8 cellular contexts compared by ENCODE assay signal in the genomic region with DNA sequence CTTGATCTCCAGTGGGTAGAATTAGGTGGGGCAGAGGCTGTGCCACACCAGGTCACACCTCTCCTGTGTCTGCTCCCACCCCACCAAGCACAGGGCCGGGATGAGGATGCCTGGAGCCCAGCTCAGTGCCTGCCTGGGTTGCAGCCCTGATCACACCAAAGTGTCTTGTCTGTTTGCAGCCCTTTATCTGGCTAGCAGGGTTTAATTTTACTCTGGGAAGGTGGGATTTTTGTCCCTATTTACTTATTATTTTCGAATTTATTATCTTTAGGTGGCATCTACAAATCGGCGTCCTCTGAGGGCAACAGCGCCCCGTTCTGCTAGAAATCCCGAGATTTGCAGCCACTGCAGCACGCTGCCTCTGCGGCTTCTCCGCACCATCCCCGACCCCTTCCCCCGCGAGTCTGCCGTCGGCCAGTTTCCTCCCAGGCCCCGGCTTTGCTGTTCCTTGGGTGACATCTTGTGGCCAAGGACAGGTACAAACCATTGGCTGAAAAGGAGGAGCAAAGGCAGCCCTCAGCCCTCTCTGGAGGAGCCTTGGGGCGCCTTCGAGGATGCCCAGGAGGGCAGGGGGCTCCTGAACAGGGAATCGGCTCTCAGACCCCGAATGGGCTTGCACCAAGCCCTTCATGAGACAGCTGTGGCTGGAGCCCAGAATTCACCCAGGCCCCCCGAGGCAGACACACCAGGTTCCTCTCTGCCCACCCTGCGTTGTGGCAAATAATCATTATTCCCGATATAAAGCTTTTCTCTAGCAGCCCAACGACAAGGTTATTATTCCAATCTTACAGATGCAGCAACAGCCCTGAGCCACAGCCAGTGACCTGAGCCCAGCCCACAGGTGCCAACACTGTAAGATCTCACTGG.
DNase-seq lines count a peak whose midpoint lies in the region; ATAC-seq, FAIRE-seq and TF ChIP-seq lines count a peak whose summit lies in the region.

No MANE protein-coding gene starts in this region.

- peak overlapping the region; percentile 16 for H3K9ac ChIP-seq in astrocyte (ENCODE audit: low read length)

- H3K4me3 Mint-ChIP-seq in T-helper 2 cell treated with Interferon-gamma antibody and Interleukin-4, amounts not matched to agents 5 μg/mL and 100 μg/mL, for 36 hours, result peak overlapping the region; percentile 70
- peak overlapping the region; percentile 46 for H3K4me3 Mint-ChIP-seq in astrocyte (ENCODE audit: unreplicated experiment)

- peaks cover 2% of the 10 kb centered on the region for H3K27me3 Mint-ChIP-seq in T-helper 2 cell treated with Interferon-gamma antibody and Interleukin-4, amounts not matched to agents 5 μg/mL and 100 μg/mL, for 36 hours (ENCODE audit: low read depth)
- H3K27me3 Mint-ChIP-seq in astrocyte (ENCODE audit: low read depth, unreplicated experiment), result peaks cover 5% of the 10 kb centered on the region

- no peaks in the 10 kb centered on the region for H3K36me3 ChIP-seq in astrocyte (ENCODE audit: insufficient read depth, low read length)

- peaks cover 2% of the 10 kb centered on the region for H3K4me1 Mint-ChIP-seq in T-helper 2 cell treated with Interferon-gamma antibody and Interleukin-4, amounts not matched to agents 5 μg/mL and 100 μg/mL, for 36 hours (ENCODE audit: low read depth)
- peaks cover 2% of the 10 kb centered on the region for H3K4me1 Mint-ChIP-seq in astrocyte (ENCODE audit: low read depth, unreplicated experiment)

- H3K27me3 ChIP-seq in astrocyte (ENCODE audit: insufficient read depth, low read length), result no peaks in the 10 kb centered on the region

- intact Hi-C loops in sciatic nerve (cut with DNase I), result no loop called here

- ATAC-seq in GM19351 (IDR thresholded peaks at IDR 0.05; ENCODE audit: unreplicated experiment) (peak; percentile 66), sciatic nerve (peak; percentile 93)

- peak; percentile 55 for FAIRE-seq in astrocyte (lab: Jason Lieb, UNC)

- H3K4me2 ChIP-seq in astrocyte (ENCODE audit: low read length), result peak overlapping the region; percentile 81

- no peak overlapping the region for H3K27ac ChIP-seq in astrocyte (ENCODE audit: low read depth, low read length)

- no peaks in the 10 kb centered on the region for H3K79me2 ChIP-seq in astrocyte (ENCODE audit: insufficient read depth, low read length)

- peak overlapping the region; percentile 31 for H3K4me3 ChIP-seq in astrocyte (ENCODE audit: insufficient read depth, low read depth, low read length)

- no peaks in the 10 kb centered on the region for H3K9me3 ChIP-seq in astrocyte (ENCODE audit: insufficient read depth, low read depth, low read length)

- H2AFZ ChIP-seq in astrocyte (ENCODE audit: low read depth, low read length), result no peak overlapping the region

- peak; percentile 57 for TF ChIP-seq CTCF in astrocyte (IDR thresholded peaks at IDR 0.05; ENCODE audit: insufficient read depth, low read depth, low read length)

- H3K36me3 Mint-ChIP-seq in T-helper 2 cell treated with Interferon-gamma antibody and Interleukin-4, amounts not matched to agents 5 μg/mL and 100 μg/mL, for 36 hours (ENCODE audit: low read depth), result no peaks in the 10 kb centered on the region
- peaks cover 2% of the 10 kb centered on the region for H3K36me3 Mint-ChIP-seq in astrocyte (ENCODE audit: low read depth, unreplicated experiment)

- no peaks in the 10 kb centered on the region for H3K4me1 ChIP-seq in astrocyte (ENCODE audit: insufficient read depth, low read length)

- H3K9me3 Mint-ChIP-seq in T-helper 2 cell treated with Interferon-gamma antibody and Interleukin-4, amounts not matched to agents 5 μg/mL and 100 μg/mL, for 36 hours, result no peaks in the 10 kb centered on the region
- H3K9me3 Mint-ChIP-seq in astrocyte (ENCODE audit: unreplicated experiment), result no peaks in the 10 kb centered on the region

- no peak overlapping the region for H3K27ac Mint-ChIP-seq in T-helper 2 cell treated with Interferon-gamma antibody and Interleukin-4, amounts not matched to agents 5 μg/mL and 100 μg/mL, for 36 hours
- no peak overlapping the region for H3K27ac Mint-ChIP-seq in astrocyte (ENCODE audit: unreplicated experiment)

- no peaks in the 10 kb centered on the region for H4K20me1 ChIP-seq in astrocyte (ENCODE audit: insufficient read depth, low read length)

- peak; percentile 88 for DNase-seq in AG08396 (ENCODE audit: low spot score)
- peak; percentile 78 for DNase-seq in NCI-H1105 treated with DMSO at 0.1 percent for 48 hours (lab: John Stamatoyannopoulos, UW)
- peak; percentile 56 for DNase-seq in T-helper 2 cell treated with Interferon-gamma antibody and Interleukin-4, amounts not matched to agents 5 μg/mL and 100 μg/mL, for 36 hours (ENCODE audit: low spot score)
- peak; percentile 51 for DNase-seq in astrocyte (ENCODE audit: low read depth)
- DNase-seq in hypothalamus (lab: John Stamatoyannopoulos, UW), result peak in 44 of 51 donors; percentile 5 to 76 (median 40)
- DNase-seq in sciatic nerve (ENCODE audit: low spot score), result peak; percentile 78
- no peak for DNase-seq in cerebellar nuclear complex (lab: John Stamatoyannopoulos, UW)

Comparison
In these comparisons a context has a peak if more than half of its experiments do, and no peak if none do; other contexts are left out.
1. DNase-seq: peak in AG08396 (single experiment), NCI-H1105 treated with DMSO at 0.1 percent for 48 hours (single experiment), T-helper 2 cell treated with Interferon-gamma antibody and Interleukin-4, amounts not matched to agents 5 μg/mL and 100 μg/mL, for 36 hours (single experiment), astrocyte (single experiment), hypothalamus (44 of 51) and sciatic nerve (single experiment); none in cerebellar nuclear complex (0 of 2).